13 cellular contexts compared by ENCODE assay signal in genomic region chr2:174120346-174120745, GRCh38.
DNase-seq lines count a peak whose midpoint lies in the region; ATAC-seq, FAIRE-seq and TF ChIP-seq lines count a peak whose summit lies in the region.
"Had no signal": no experiment of that assay in that cellular context is flagged by ENCODE, and none has a peak within 500 bp of the region (broad histone marks: within the 10 kb centered on the region; RNA-seq: fewer than 3 reads in every experiment).

No MANE protein-coding gene starts in this region.

- H3K4me3 ChIP-seq in fibroblast of villous mesenchyme (ENCODE audit: low read depth, low read length): no peak overlapping the region
- H3K4me3 ChIP-seq: esophagus squamous epithelium, upper lobe of left lung had no signal

- no peaks in the 10 kb centered on the region for H3K27me3 Mint-ChIP-seq in activated naive CD4-positive, alpha-beta T cell treated with anti-CD3 and anti-CD28 coated beads, Interleukin-2, amount 10 ng/mL, durations not matched to agents 7 days and 5 days
- H3K27me3 Mint-ChIP-seq: memory B cell had no signal

- FAIRE-seq in GM12892 (lab: Jason Lieb, UNC): no peak

- no peak for TF ChIP-seq CTCF in fibroblast of villous mesenchyme (IDR thresholded peaks at IDR 0.05; ENCODE audit: insufficient read depth, low read depth, low read length)

- TF ChIP-seq POLR2A in GM12892 (IDR thresholded peaks at IDR 0.05; ENCODE audit: low read depth, low read length): no peak

- H3K9me3 Mint-ChIP-seq in activated naive CD4-positive, alpha-beta T cell treated with anti-CD3 and anti-CD28 coated beads, Interleukin-2, amount 10 ng/mL, durations not matched to agents 7 days and 5 days: no peaks in the 10 kb centered on the region
- H3K9me3 Mint-ChIP-seq: CD8-positive, alpha-beta T cell; memory B cell had no signal

- DNase-seq in activated naive CD4-positive, alpha-beta T cell treated with Interleukin-2 at 50 U/mL for 16 hours: peak; percentile 44
- DNase-seq in activated naive CD4-positive, alpha-beta T cell treated with anti-CD3 and anti-CD28 coated beads, Interleukin-2, amount 10 ng/mL, durations not matched to agents 7 days and 5 days: no peak
- peak; percentile 33 for DNase-seq in RPMI7951 (ENCODE audit: low read depth)
- peak; percentile 34 for DNase-seq in fibroblast of villous mesenchyme (ENCODE audit: low read depth)
- peak; percentile 16 for DNase-seq in stimulated activated naive CD8-positive, alpha-beta T cell treated with anti-CD3 and anti-CD28 coated beads, Interleukin-15, Interleukin-2, amounts not matched to agents 100 U/mL and 50 U/mL, for 24 hours
- DNase-seq in GM12892 (ENCODE audit: insufficient read length): no peak
- DNase-seq: anterior cingulate cortex; CD8-positive, alpha-beta T cell; esophagus squamous epithelium; upper lobe of left lung had no signal

- ATAC-seq in stimulated activated naive CD8-positive, alpha-beta T cell treated with anti-CD3 and anti-CD28 coated beads, Interleukin-15, Interleukin-2, amounts not matched to agents 100 U/mL and 50 U/mL, for 24 hours: peak; percentile 73
- ATAC-seq in GM18907 (IDR thresholded peaks at IDR 0.05; ENCODE audit: unreplicated experiment) (no peak), HG02642 (IDR thresholded peaks at IDR 0.05; ENCODE audit: poor library complexity, unreplicated experiment) (no peak)
- ATAC-seq: CD8-positive, alpha-beta T cell had no signal

- H3K4me3 Mint-ChIP-seq in activated naive CD4-positive, alpha-beta T cell treated with anti-CD3 and anti-CD28 coated beads, Interleukin-2, amount 10 ng/mL, durations not matched to agents 7 days and 5 days: no peak overlapping the region
- H3K4me3 Mint-ChIP-seq: CD8-positive, alpha-beta T cell; memory B cell had no signal

- H3K36me3 Mint-ChIP-seq in activated naive CD4-positive, alpha-beta T cell treated with anti-CD3 and anti-CD28 coated beads, Interleukin-2, amount 10 ng/mL, durations not matched to agents 7 days and 5 days: peaks cover 9% of the 10 kb centered on the region

- CTCF ChIA-PET in activated naive CD4-positive, alpha-beta T cell treated with anti-CD3 and anti-CD28 coated beads, Interleukin-2, amount 10 ng/mL, durations not matched to agents 7 days and 5 days (lab: Charles Lee): no interaction called here

- no peaks in the 10 kb centered on the region for H3K4me1 Mint-ChIP-seq in activated naive CD4-positive, alpha-beta T cell treated with anti-CD3 and anti-CD28 coated beads, Interleukin-2, amount 10 ng/mL, durations not matched to agents 7 days and 5 days
- H3K4me1 Mint-ChIP-seq: memory B cell had no signal

- H3K27ac Mint-ChIP-seq in activated naive CD4-positive, alpha-beta T cell treated with anti-CD3 and anti-CD28 coated beads, Interleukin-2, amount 10 ng/mL, durations not matched to agents 7 days and 5 days: no peak overlapping the region
- H3K27ac Mint-ChIP-seq: CD8-positive, alpha-beta T cell; memory B cell had no signal

Comparison
In these comparisons a context has a peak if more than half of its experiments do, and no peak if none do; other contexts are left out.
1. DNase-seq: peak in activated naive CD4-positive, alpha-beta T cell treated with Interleukin-2 at 50 U/mL for 16 hours (single experiment), RPMI7951 (single experiment), fibroblast of villous mesenchyme (single experiment) and stimulated activated naive CD8-positive, alpha-beta T cell treated with anti-CD3 and anti-CD28 coated beads, Interleukin-15, Interleukin-2, amounts not matched to agents 100 U/mL and 50 U/mL, for 24 hours (single experiment); none in activated naive CD4-positive, alpha-beta T cell treated with anti-CD3 and anti-CD28 coated beads, Interleukin-2, amount 10 ng/mL, durations not matched to agents 7 days and 5 days (single experiment) and GM12892 (single experiment).